8 cellular contexts compared by ENCODE assay signal in the genomic region with DNA sequence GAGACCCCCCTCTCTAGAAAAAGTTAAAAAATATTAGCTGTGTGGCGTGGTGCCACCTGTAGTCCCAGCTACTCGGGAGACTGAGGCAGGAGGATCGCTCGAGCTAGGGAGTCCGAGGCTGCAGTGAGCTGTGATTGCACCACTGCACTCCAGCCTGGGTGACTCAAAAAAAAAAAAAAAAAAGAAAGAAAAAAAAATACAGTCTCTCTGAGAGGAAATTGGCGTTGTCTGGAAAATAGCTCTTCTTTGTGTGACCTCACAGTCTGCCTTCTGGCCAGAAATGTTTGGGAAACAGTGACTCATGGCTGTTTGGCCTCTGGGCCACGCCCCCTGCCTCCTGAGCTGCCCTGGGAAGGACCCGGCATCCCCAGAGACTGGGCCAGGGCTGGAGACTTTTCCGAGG. TPM values are rescaled to one million over a fixed set of nuclear protein-coding genes. Genes with fewer than 3 reads are reported as not detected.
DNase-seq lines count a peak whose midpoint lies in the region; ATAC-seq, FAIRE-seq and TF ChIP-seq lines count a peak whose summit lies in the region.

No MANE protein-coding gene starts in this region.

- H4K20me1 ChIP-seq in H1 (replicated peaks in 1 of 2; ENCODE audit: control insufficient read depth in 1 of 2, insufficient read depth in 2 of 2, low read length in 2 of 2) (no peaks in the 10 kb centered on the region), MM.1S (ENCODE audit: insufficient read depth, low read length) (no peaks in the 10 kb centered on the region)

- DNase-seq in GF-D8 (lab: John Stamatoyannopoulos, UW) (peak; percentile 53), NOMO-1 treated with dmso at 0.1 percent for 144 hours (lab: John Stamatoyannopoulos, UW; ENCODE audit: unreplicated experiment) (peak; percentile 73), H1 (ENCODE audit: low read depth in 1 of 2, low spot score in 2 of 2) (no peak), medulla oblongata (ENCODE audit: extremely low spot score) (peak; percentile 72), uterus (peak; percentile 95 to 99), MM.1S (no peak), NCI-H1092 treated with DMSO at 0.1 percent for 48 hours (lab: John Stamatoyannopoulos, UW) (no peak)

- no peak overlapping the region for H2BK12ac ChIP-seq in H1 (ENCODE audit: low read depth, low read length)

- no peak overlapping the region for H3K23ac ChIP-seq in H1 (ENCODE audit: insufficient read length)

- H3K9me3 ChIP-seq in H1 (ENCODE audit: insufficient read depth in 2 of 2, low read depth in 1 of 2, low read length in 1 of 2) (no peaks in the 10 kb centered on the region), uterus (no peaks in the 10 kb centered on the region), MM.1S (replicated peaks; ENCODE audit: insufficient read depth, low read length) (no peaks in the 10 kb centered on the region)

- H3F3A ChIP-seq in MM.1S (ENCODE audit: insufficient read depth, low read length) = no peaks in the 10 kb centered on the region

- no peak overlapping the region for H3K4ac ChIP-seq in H1 (replicated peaks; ENCODE audit: insufficient read length, low read depth, low read length)

- H3K36me3 ChIP-seq in H1 (ENCODE audit: control insufficient read depth in 2 of 4, insufficient read depth in 4 of 4, low read length in 3 of 4) (no peaks in the 10 kb centered on the region), uterus (no peaks in the 10 kb centered on the region), MM.1S (replicated peaks; ENCODE audit: insufficient read depth, low read length) (no peaks in the 10 kb centered on the region)

- WGBS in H1 (ENCODE audit: extremely low coverage in 1 of 2, insufficient coverage in 1 of 2, insufficient read length in 1 of 2, insufficient replicate concordance in 2 of 2, low coverage in 1 of 2, low lambda C conversion rate in 2 of 2, missing lambda C conversion rate in 1 of 2), 2 experiments = 89% methylated on average over 9 of the region's 9 CpGs; no CpG with 5 or more reads in 1 of the 2 experiments

- H2AFZ ChIP-seq in H1 (ENCODE audit: low read length) (no peak overlapping the region), MM.1S (ENCODE audit: low read length) (no peak overlapping the region)

- H3K27me3 ChIP-seq in H1 (replicated peaks in 1 of 4; ENCODE audit: control insufficient read depth in 3 of 4, extremely low read depth in 1 of 4, insufficient read depth in 3 of 4, low read length in 3 of 4) = no peaks in the 10 kb centered on the region
- no peaks in the 10 kb centered on the region for H3K27me3 ChIP-seq in uterus
- no peaks in the 10 kb centered on the region for H3K27me3 ChIP-seq in MM.1S (replicated peaks; ENCODE audit: insufficient read depth, low read length)

- no peaks in the 10 kb centered on the region for H3K9me2 ChIP-seq in MM.1S (replicated peaks; ENCODE audit: insufficient read depth, low read length)

- no peaks in the 10 kb centered on the region for H3K79me1 ChIP-seq in H1 (ENCODE audit: low read depth, low read length)

- TF ChIP-seq POLR2A in H1 (IDR thresholded peaks at IDR 0.05; ENCODE audit: control extremely low read depth in 1 of 2, low read depth in 2 of 2, low read length in 2 of 2) (no peak), uterus (IDR thresholded peaks at IDR 0.05) (peak in 1 of 2 donors; percentile 20)

- H3K18ac ChIP-seq in H1 (ENCODE audit: extremely low read depth, low read length) = no peak overlapping the region

- H2BK15ac ChIP-seq in H1 (ENCODE audit: low read length) = no peak overlapping the region

- H3K27ac ChIP-seq in H1 (ENCODE audit: low read depth, low read length) (no peak overlapping the region), uterus (peak overlapping the region; percentile 87 to 91), MM.1S (ENCODE audit: low read length) (no peak overlapping the region)

- no peak overlapping the region for H2BK120ac ChIP-seq in H1 (replicated peaks; ENCODE audit: low read depth, low read length)

- no peak overlapping the region for H2AK5ac ChIP-seq in H1 (ENCODE audit: low read depth, low read length)

- H4K8ac ChIP-seq in H1 (ENCODE audit: extremely low read depth, insufficient read depth, low read length) = no peak overlapping the region

- H3K9ac ChIP-seq in H1 (replicated peaks in 1 of 4; ENCODE audit: extremely low read depth in 1 of 4, low read depth in 3 of 4, low read length in 3 of 4) (no peak overlapping the region; a peak in 1 of 7 replicates), MM.1S (ENCODE audit: low read length) (no peak overlapping the region)

- intact Hi-C loops in uterus (cut with DNase I; ENCODE audit: low total_unique reads) = no loop called here

- TF ChIP-seq RAD21 in H1 (IDR thresholded peaks at IDR 0.05 in 1 of 2, conservative IDR thresholded peaks at IDR 0.05 in 1 of 2; ENCODE audit: low read depth in 2 of 2, low read length in 2 of 2) = no peak

- no peak overlapping the region for H2BK5ac ChIP-seq in H1 (ENCODE audit: low read depth, low read length)

- H3K23me2 ChIP-seq in H1 (ENCODE audit: low read depth, low read length) = no peaks in the 10 kb centered on the region

- CTCF ChIA-PET in H1 (lab: Charles Lee; ENCODE audit: partially characterized antibody) = interaction anchor here (1.1 to 1.7 kb wide), 4 partner anchors 9 to 157 kb away, joined by 3 read pairs; no protein-coding TSS in a partner anchor

- FAIRE-seq in H1 (lab: Jason Lieb, UNC) = no peak

- no peak overlapping the region for H4K5ac ChIP-seq in H1 (ENCODE audit: insufficient read length, low read depth, low read length)

- H3K4me2 ChIP-seq in H1 (ENCODE audit: insufficient read depth in 1 of 2, low read depth in 2 of 2, low read length in 2 of 2) = no peak overlapping the region
- no peak overlapping the region for H3K4me2 ChIP-seq in MM.1S (ENCODE audit: low read depth, low read length)

- H3K4me3 ChIP-seq in H1 (ENCODE audit: extremely low read depth in 1 of 4, insufficient read depth in 2 of 4, low read depth in 3 of 4, low read length in 4 of 4) = no peak overlapping the region
- no peak overlapping the region for H3K4me3 ChIP-seq in uterus
- no peak overlapping the region for H3K4me3 ChIP-seq in MM.1S (ENCODE audit: low read length)

- H3K79me2 ChIP-seq in H1 (ENCODE audit: control insufficient read depth in 1 of 2, insufficient read depth in 2 of 2, low read length in 2 of 2) (no peaks in the 10 kb centered on the region), MM.1S (ENCODE audit: low read length) (no peaks in the 10 kb centered on the region)

- TF ChIP-seq CTCF in H1 (IDR thresholded peaks at IDR 0.05; ENCODE audit: control extremely low read depth in 1 of 3, insufficient read depth in 1 of 3, low read depth in 1 of 3, low read length in 3 of 3) (no peak), uterus (IDR thresholded peaks at IDR 0.05) (no peak), MM.1S (IDR thresholded peaks at IDR 0.05; ENCODE audit: low read length) (no peak)

- no peak overlapping the region for H3K56ac ChIP-seq in H1 (replicated peaks; ENCODE audit: insufficient read length, low read depth, low read length)

- no peak overlapping the region for H2BK20ac ChIP-seq in H1 (ENCODE audit: low read length)

- H3K14ac ChIP-seq in H1 (ENCODE audit: insufficient read length) = no peak overlapping the region

- H3K4me1 ChIP-seq in H1 (replicated peaks in 1 of 4; ENCODE audit: control insufficient read depth in 3 of 4, insufficient read depth in 4 of 4, low read length in 3 of 4) (no peaks in the 10 kb centered on the region), uterus (peaks cover 0 to 7% of the 10 kb centered on the region in 2 donors), MM.1S (ENCODE audit: low read length) (no peaks in the 10 kb centered on the region)

- no peak for ATAC-seq in GM19455 (IDR thresholded peaks at IDR 0.05; ENCODE audit: unreplicated experiment)

- no peak overlapping the region for H4K91ac ChIP-seq in H1 (replicated peaks; ENCODE audit: insufficient read length, low read length)

- POLR2A ChIA-PET in H1 (lab: Charles Lee; ENCODE audit: partially characterized antibody) = interaction anchor here (0.6 to 2.1 kb wide), 5 partner anchors 10 to 26 kb away, joined by 4 to 8 read pairs (median 5); no protein-coding TSS in a partner anchor

- TF ChIP-seq EP300 in H1 (IDR thresholded peaks at IDR 0.05; ENCODE audit: borderline replicate concordance in 1 of 2, low read depth in 2 of 2, low read length in 2 of 2) = no peak

RNA-seq across cellular contexts. Expression of gene MARCHF2, which starts 10.7 kb away (rescaled TPM):
- 18.5 and 19.7 TPM in 2 replicates for total RNA-seq in H1 (2021; fragmentation: NEBNext Ultra II Directional; extraction: Animal tissue kit (Norgen Biotek cat#: 25700))
- polyA plus RNA-seq in H1 (2011; rRNA removed) = 46.2 and 49.2 TPM in 2 replicates
- 29.6 TPM for polyA plus RNA-seq in H1 (2011; cell fraction: cytosol; rRNA removed)
- 45.3 TPM for polyA plus RNA-seq in H1 (2011; cell fraction: nucleus; rRNA removed)
- 15.8 to 27.5 TPM (median 23.1 TPM) in 4 replicates for polyA plus RNA-seq in H1 (2012, experiment 1 of 2)
- 24.2 TPM for polyA plus RNA-seq in H1 (2012, experiment 2 of 2)
- polyA plus RNA-seq in H1 (2013, experiment 1 of 2) = 20.2 TPM
- polyA plus RNA-seq in H1 (2013, experiment 2 of 2) = 22.7 TPM
- 9.8 and 10.3 TPM in 2 replicates for polyA minus RNA-seq in H1 (2011; rRNA and poly(A)+ RNA removed)
- polyA minus RNA-seq in H1 (2011; cell fraction: cytosol; rRNA and poly(A)+ RNA removed) = 17.5 TPM
- polyA minus RNA-seq in H1 (2011; cell fraction: nucleus; rRNA and poly(A)+ RNA removed) = 11.9 TPM
- 100 to 1,000 TPM in 1 of 4 donors, 10 to 100 TPM in 3; 44.1 to 161 (median 62.8) TPM for total RNA-seq in uterus

RNA-seq across cellular contexts. Expression of gene HNRNPM, which starts 21.0 kb away (rescaled TPM):
- total RNA-seq in H1 (2021; fragmentation: NEBNext Ultra II Directional; extraction: Animal tissue kit (Norgen Biotek cat#: 25700)) = 448 and 474 TPM in 2 replicates
- polyA plus RNA-seq in H1 (2011; rRNA removed) = 375 and 545 TPM in 2 replicates
- 450 TPM for polyA plus RNA-seq in H1 (2011; cell fraction: cytosol; rRNA removed)
- 336 TPM for polyA plus RNA-seq in H1 (2011; cell fraction: nucleus; rRNA removed)
- 448 to 587 TPM (median 510 TPM) in 4 replicates for polyA plus RNA-seq in H1 (2012, experiment 1 of 2)
- polyA plus RNA-seq in H1 (2012, experiment 2 of 2) = 158 TPM
- polyA plus RNA-seq in H1 (2013, experiment 1 of 2) = 203 TPM
- polyA plus RNA-seq in H1 (2013, experiment 2 of 2) = 197 TPM
- 127 and 140 TPM in 2 replicates for polyA minus RNA-seq in H1 (2011; rRNA and poly(A)+ RNA removed)
- 226 TPM for polyA minus RNA-seq in H1 (2011; cell fraction: cytosol; rRNA and poly(A)+ RNA removed)
- 170 TPM for polyA minus RNA-seq in H1 (2011; cell fraction: nucleus; rRNA and poly(A)+ RNA removed)
- total RNA-seq in uterus = 100 to 1,000 TPM in 2 of 4 donors, 10 to 100 TPM in 2; 50.3 to 186 (median 98.5) TPM

RNA-seq across cellular contexts. Expression of gene RAB11B, which starts 33.7 kb away (rescaled TPM):
- total RNA-seq in H1 (2021; fragmentation: NEBNext Ultra II Directional; extraction: Animal tissue kit (Norgen Biotek cat#: 25700)) = 85.8 and 90.2 TPM in 2 replicates
- polyA plus RNA-seq in H1 (2011; rRNA removed) = 50.2 and 87.6 TPM in 2 replicates
- polyA plus RNA-seq in H1 (2011; cell fraction: cytosol; rRNA removed) = 66.3 TPM
- polyA plus RNA-seq in H1 (2011; cell fraction: nucleus; rRNA removed) = 142 TPM
- polyA plus RNA-seq in H1 (2012, experiment 1 of 2) = 99.9 to 136 TPM (median 123 TPM) in 4 replicates
- 83.6 TPM for polyA plus RNA-seq in H1 (2012, experiment 2 of 2)
- polyA plus RNA-seq in H1 (2013, experiment 1 of 2) = 70.9 TPM
- 71.1 TPM for polyA plus RNA-seq in H1 (2013, experiment 2 of 2)
- polyA minus RNA-seq in H1 (2011; rRNA and poly(A)+ RNA removed) = 34.8 and 71.2 TPM in 2 replicates
- 68.0 TPM for polyA minus RNA-seq in H1 (2011; cell fraction: cytosol; rRNA and poly(A)+ RNA removed)
- polyA minus RNA-seq in H1 (2011; cell fraction: nucleus; rRNA and poly(A)+ RNA removed) = 56.6 TPM
- total RNA-seq in uterus = 10 to 100 TPM; 17.4 to 95.8 (median 60.1) TPM

RNA-seq across cellular contexts. Expression of gene ANGPTL4, which starts 59.9 kb away (rescaled TPM):
- 1.8 and 2.3 TPM in 2 replicates for total RNA-seq in H1 (2021; fragmentation: NEBNext Ultra II Directional; extraction: Animal tissue kit (Norgen Biotek cat#: 25700))
- 5.1 and 6.5 TPM in 2 replicates for polyA plus RNA-seq in H1 (2011; rRNA removed)
- 3.7 TPM for polyA plus RNA-seq in H1 (2011; cell fraction: cytosol; rRNA removed)
- polyA plus RNA-seq in H1 (2011; cell fraction: nucleus; rRNA removed) = 6.2 TPM
- 2.0 to 4.6 TPM (median 3.8 TPM) in 4 replicates for polyA plus RNA-seq in H1 (2012, experiment 1 of 2)
- polyA plus RNA-seq in H1 (2012, experiment 2 of 2) = 3.5 TPM
- 2.8 TPM for polyA plus RNA-seq in H1 (2013, experiment 1 of 2)
- polyA plus RNA-seq in H1 (2013, experiment 2 of 2) = 2.3 TPM
- 0.69 and 1.4 TPM in 2 replicates for polyA minus RNA-seq in H1 (2011; rRNA and poly(A)+ RNA removed)
- polyA minus RNA-seq in H1 (2011; cell fraction: cytosol; rRNA and poly(A)+ RNA removed) = 1.5 TPM
- polyA minus RNA-seq in H1 (2011; cell fraction: nucleus; rRNA and poly(A)+ RNA removed) = 6.7 TPM
- total RNA-seq in uterus = 10 to 100 TPM in 3 of 4 donors, under 1 TPM in 1; 0.76 to 21.2 (median 13.5) TPM

Comparison
In these comparisons a context has a peak if more than half of its experiments do, and no peak if none do; other contexts are left out.
1. DNase-seq: peak in GF-D8 (single experiment), NOMO-1 treated with dmso at 0.1 percent for 144 hours (single experiment), medulla oblongata (single experiment) and uterus (2 of 2); none in H1 (0 of 2), MM.1S (single experiment) and NCI-H1092 treated with DMSO at 0.1 percent for 48 hours (single experiment).
2. H3K27ac ChIP-seq: peak in uterus (2 of 2); none in H1 (single experiment) and MM.1S (single experiment).